ENCODE assay signal across 1 cellular context in the genomic region with DNA sequence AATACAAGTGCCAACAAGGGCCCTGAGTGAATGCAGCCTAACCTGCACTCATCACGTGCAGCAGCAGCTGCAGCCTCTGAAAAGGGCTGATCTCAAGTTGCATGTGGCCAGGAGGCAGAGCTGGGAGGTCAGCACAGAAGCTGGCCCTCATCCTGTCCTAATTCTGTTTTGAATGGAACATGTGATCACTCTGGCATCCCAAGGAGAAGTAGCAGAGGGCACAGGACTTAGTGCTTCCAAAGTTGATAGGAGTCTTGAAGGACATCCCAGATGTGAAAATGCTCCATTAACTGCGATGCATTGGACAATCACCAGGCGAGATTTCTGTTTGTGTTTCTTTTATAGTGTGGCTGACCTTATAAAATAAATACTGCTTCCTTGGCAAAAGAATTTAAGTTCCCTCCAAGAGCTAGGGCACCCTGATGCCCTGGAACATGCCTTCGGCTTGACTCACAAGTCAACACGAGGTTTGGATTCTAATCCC.
TF ChIP-seq lines count a peak whose summit lies in the region.

No MANE protein-coding gene starts in this region.

TF ChIP-seq in endothelial cell of umbilical vein, 7 proteins besides CTCF, POLR2A, EP300 and RAD21:
- TF ChIP-seq EZH2 (IDR thresholded peaks at IDR 0.05; ENCODE audit: borderline replicate concordance, low read depth, low read length, severe bottlenecking), result no peak
- no peak for TF ChIP-seq FOS (IDR thresholded peaks at IDR 0.05; ENCODE audit: borderline replicate concordance, insufficient read depth, low read length)
- no peak for TF ChIP-seq GATA2 (IDR thresholded peaks at IDR 0.05; ENCODE audit: insufficient read depth, insufficient read length, low read depth, low read length)
- no peak for TF ChIP-seq MYC (IDR thresholded peaks at IDR 0.05; ENCODE audit: low read depth, low read length)
- no peak for TF ChIP-seq JUN (IDR thresholded peaks at IDR 0.05; ENCODE audit: borderline replicate concordance, insufficient read depth, insufficient read length, low read depth)
- TF ChIP-seq, protein P1, sequence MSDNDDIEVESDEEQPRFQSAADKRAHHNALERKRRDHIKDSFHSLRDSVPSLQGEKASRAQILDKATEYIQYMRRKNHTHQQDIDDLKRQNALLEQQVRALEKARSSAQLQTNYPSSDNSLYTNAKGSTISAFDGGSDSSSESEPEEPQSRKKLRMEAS (IDR thresholded peaks at IDR 0.05; ENCODE audit: insufficient read depth, insufficient read length), result no peak
- no peak for TF ChIP-seq POLR2AphosphoS5 (IDR thresholded peaks at IDR 0.05; ENCODE audit: insufficient read depth, low read depth, low read length)
